ENCODE assay signal across 34 cellular contexts in genomic region chr15:97841558-97841957, GRCh38.
"Had no signal": no experiment of that assay in that cellular context is flagged by ENCODE, and none has a peak within 500 bp of the region (broad histone marks: within the 10 kb centered on the region; RNA-seq: fewer than 3 reads in every experiment).

No MANE protein-coding gene starts in this region.

- H3K4me1 ChIP-seq: adrenal gland, body of pancreas had no signal

- H3K9me3 ChIP-seq: adrenal gland, body of pancreas had no signal

- H3K36me3 ChIP-seq: adrenal gland, cardiac muscle cell had no signal

- H3K4me3 ChIP-seq: adrenal gland, body of pancreas, cardiac muscle cell had no signal

- ATAC-seq: activated CD8-positive, alpha-beta T cell treated with anti-CD3 and anti-CD28 coated beads for 36 hours; activated naive CD4-positive, alpha-beta T cell treated with anti-CD3 and anti-CD28 coated beads, Interleukin-2, amount 50 U/mL, for 72 hours; activated T-cell treated with anti-CD3 and anti-CD28 coated beads, Interleukin-2, amount 50 U/mL, for 4 hours; activated T-cell treated with anti-CD3 and anti-CD28 coated beads, Interleukin-2, amount 50 U/mL, for 72 hours; activated T-helper 17 cell treated with anti-CD3 and anti-CD28 coated beads, Interleukin-2, amount 50 U/mL, for 72 hours; body of pancreas had no signal

- H3K27ac ChIP-seq: adrenal gland, body of pancreas, cardiac muscle cell, VCaP had no signal

- FAIRE-seq: astrocyte, bronchial epithelial cell, TTC549 had no signal

- DNase-seq: activated B cell treated with CpG ODN at 0.5 μM for 24 hours; activated CD4-positive, alpha-beta memory T cell treated with anti-CD3 and anti-CD28 coated beads for 36 hours; activated CD4-positive, alpha-beta T cell treated with anti-CD3 and anti-CD28 coated beads for 4 hours; activated CD4-positive, alpha-beta T cell treated with anti-CD3 and anti-CD28 coated beads, Interleukin-2, amount 10 ng/mL, durations not matched to agents 24 days and 14 days; activated CD4-positive, alpha-beta T cell treated with anti-CD3 and anti-CD28 coated beads, Interleukin-2, amount 50 U/mL, for 1 hour; activated CD4-positive, alpha-beta T cell treated with anti-CD3 and anti-CD28 coated beads, Interleukin-2, amount 50 U/mL, for 4 hours; activated CD4-positive, CD25-positive, alpha-beta regulatory T cell treated with anti-CD3 and anti-CD28 coated beads, Interleukin-2, amount 50 U/mL, for 72 hours; activated CD8-positive, alpha-beta memory T cell treated with anti-CD3 and anti-CD28 coated beads, Interleukin-2, amount 50 U/mL, for 4 hours; activated CD8-positive, alpha-beta T cell treated with anti-CD3 and anti-CD28 coated beads for 36 hours; activated effector memory CD4-positive, alpha-beta T cell treated with anti-CD3 and anti-CD28 coated beads, Interleukin-2, amount 50 U/mL, for 16 hours; activated gamma-delta T cell treated with Interleukin-2 at 50 U/mL for 16 hours; activated naive CD4-positive, alpha-beta T cell; activated naive CD4-positive, alpha-beta T cell treated with anti-CD3 and anti-CD28 coated beads for 36 hours; activated naive CD4-positive, alpha-beta T cell treated with anti-CD3 and anti-CD28 coated beads, Interleukin-2, amount 50 U/mL, for 16 hours; activated naive CD8-positive, alpha-beta T cell treated with anti-CD3 and anti-CD28 coated beads for 36 hours; activated T-cell treated with anti-CD3 and anti-CD28 coated beads for 4 hours; activated T-cell treated with anti-CD3 and anti-CD28 coated beads, Interleukin-2, amount 50 U/mL, for 1 hour; activated T-cell treated with anti-CD3 and anti-CD28 coated beads, Interleukin-2, amount 50 U/mL, for 4 hours; activated T-cell treated with anti-CD3 and anti-CD28 coated beads, Interleukin-2, amount 50 U/mL, for 72 hours; adrenal gland; amniotic stem cell; aorta; body of pancreas; caudate nucleus; cerebellar nuclear complex; T-helper 2 cell; T-helper 9 cell had no signal

- H3K27me3 ChIP-seq: adrenal gland, body of pancreas, cardiac muscle cell had no signal
